ENCODE assay signal across 14 cellular contexts in the genomic region with DNA sequence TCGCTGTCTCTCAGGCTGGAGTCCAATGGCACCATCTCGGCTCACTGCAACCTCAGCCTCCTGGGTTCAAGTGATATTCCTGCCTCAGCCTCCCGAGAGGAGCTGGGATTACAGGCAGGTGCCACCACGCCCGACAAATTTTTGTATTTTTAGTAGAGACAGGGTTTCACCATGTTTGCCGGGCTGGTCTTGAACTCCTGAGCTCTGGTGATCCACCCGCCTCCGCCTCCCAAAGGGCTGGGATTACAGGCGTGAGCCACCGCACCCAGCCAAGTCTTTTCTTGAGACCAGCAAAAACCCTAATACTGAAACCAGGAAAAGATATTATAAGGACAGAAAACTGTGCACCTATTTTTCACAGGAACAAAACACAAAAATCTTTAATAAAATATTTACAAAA. TPM values are rescaled to one million over a fixed set of nuclear protein-coding genes. Genes with fewer than 3 reads are reported as not detected.
"Had no signal": no experiment of that assay in that cellular context is flagged by ENCODE, and none has a peak within 500 bp of the region (broad histone marks: within the 10 kb centered on the region; RNA-seq: fewer than 3 reads in every experiment).

No MANE protein-coding gene starts in this region.

RNA-seq across cellular contexts. Expression of a gene that starts 41.4 kb away (rescaled TPM):
- total RNA-seq: activated B cell treated with CpG ODN at 0.5 μM for 24 hours; activated CD4-positive, alpha-beta memory T cell treated with anti-CD3 and anti-CD28 coated beads for 36 hours; activated CD4-positive, alpha-beta memory T cell treated with anti-CD3 and anti-CD28 coated beads, Interleukin-2, amount 10 ng/mL, durations not matched to agents 7 days and 5 days; activated CD4-positive, alpha-beta T cell treated with anti-CD3 and anti-CD28 coated beads for 36 hours; activated CD4-positive, alpha-beta T cell treated with anti-CD3 and anti-CD28 coated beads, Interleukin-2, amount 10 ng/mL, durations not matched to agents 24 days and 14 days; activated CD4-positive, alpha-beta T cell treated with anti-CD3 and anti-CD28 coated beads, Interleukin-2, amount 10 ng/mL, durations not matched to agents 7 days and 5 days; activated CD8-positive, alpha-beta memory T cell treated with anti-CD3 and anti-CD28 coated beads for 36 hours; activated CD8-positive, alpha-beta memory T cell treated with anti-CD3 and anti-CD28 coated beads, Interleukin-2, amount 10 ng/mL, durations not matched to agents 7 days and 5 days; activated CD8-positive, alpha-beta T cell treated with anti-CD3 and anti-CD28 coated beads for 36 hours; activated CD8-positive, alpha-beta T cell treated with anti-CD3 and anti-CD28 coated beads, Interleukin-2, amount 10 ng/mL, durations not matched to agents 7 days and 5 days; T-cell; T-helper 1 cell treated with Interleukin-12 subunit alpha and Interleukin-12 subunit beta and Interleukin-4 antibody, amounts not matched to agents 30 ng/mL and 1 ng/mL, for 36 hours; T-helper 17 cell; T-helper 2 cell treated with Interferon-gamma antibody and Interleukin-4, amounts not matched to agents 100 ng/mL and 5 ng/mL, for 36 hours had no signal
